Comparison of ENCODE assay signal across 15 cellular contexts in the genomic region with DNA sequence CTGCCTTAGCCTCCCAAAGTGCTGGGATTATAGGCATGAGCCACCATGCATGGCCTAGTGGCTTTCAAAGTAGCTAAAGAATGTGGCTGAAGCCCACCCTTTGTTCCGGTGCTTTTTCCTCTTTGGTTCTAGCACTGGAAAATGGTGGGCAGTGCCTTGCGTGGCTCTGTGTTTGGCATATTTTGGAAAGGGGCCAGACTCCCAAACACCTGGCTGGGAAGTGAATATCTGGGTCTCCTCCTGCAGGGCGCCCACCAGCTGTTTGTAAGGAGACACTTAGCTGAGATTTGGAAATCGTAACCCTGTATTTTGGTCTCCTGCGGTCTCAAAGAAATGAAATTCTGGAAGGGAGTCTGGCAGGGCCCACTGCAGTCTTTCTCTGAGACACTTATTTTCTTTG.
DNase-seq lines count a peak whose midpoint lies in the region; ATAC-seq, FAIRE-seq and TF ChIP-seq lines count a peak whose summit lies in the region.
"Had no signal": no experiment of that assay in that cellular context is flagged by ENCODE, and none has a peak within 500 bp of the region (broad histone marks: within the 10 kb centered on the region; RNA-seq: fewer than 3 reads in every experiment).

No MANE protein-coding gene starts in this region.

- no peaks in the 10 kb centered on the region for H3F3A ChIP-seq in GM23338 (replicated peaks; ENCODE audit: low read depth)

- no peak overlapping the region for H4K91ac ChIP-seq in neuronal stem cell (ENCODE audit: low read depth, low read length, poor library complexity)

- H3K36me3 ChIP-seq in GM23338 (ENCODE audit: insufficient read depth) (no peaks in the 10 kb centered on the region; the same call in 1 of the 2 replicates), HUES48 (ENCODE audit: control insufficient read depth, insufficient read depth, low read length) (no peaks in the 10 kb centered on the region), WERI-Rb-1 (no peaks in the 10 kb centered on the region), mesendoderm (ENCODE audit: control insufficient read depth, insufficient read depth, low read length) (no peaks in the 10 kb centered on the region), neuronal stem cell (replicated peaks in 1 of 2; ENCODE audit: control insufficient read depth in 2 of 2, insufficient read depth in 2 of 2, low read length in 2 of 2) (no peaks in the 10 kb centered on the region), kidney (ENCODE audit: control insufficient read depth in 1 of 2, insufficient read depth in 2 of 2, low read length in 2 of 2) (no peaks in the 10 kb centered on the region)
- H3K36me3 ChIP-seq: BE2C had no signal

- ATAC-seq in GM23338, result peak; percentile 53
- ATAC-seq: A549; CD8-positive, alpha-beta T cell had no signal

- no peak overlapping the region for H4K5ac ChIP-seq in mesendoderm (ENCODE audit: low read length)

- H3K27ac ChIP-seq in GM23338 (ENCODE audit: low read depth) (no peak overlapping the region), HUES48 (ENCODE audit: low read depth, low read length) (peak overlapping the region; percentile 80), WERI-Rb-1 (peak overlapping the region; percentile 45), mesendoderm (ENCODE audit: low read depth, low read length) (no peak overlapping the region), neuronal stem cell (replicated peaks; ENCODE audit: low read length) (no peak overlapping the region), kidney (ENCODE audit: low read depth in 2 of 2, low read length in 2 of 2) (no peak overlapping the region)
- H3K27ac ChIP-seq: A549, C4-2B had no signal

- TF ChIP-seq CTCF in GM23338 (conservative IDR thresholded peaks at IDR 0.05; ENCODE audit: low read depth in 2 of 2), result no peak
- TF ChIP-seq CTCF in WERI-Rb-1 (IDR thresholded peaks at IDR 0.05; ENCODE audit: low read depth, low read length), result no peak
- no peak for TF ChIP-seq CTCF in kidney (IDR thresholded peaks at IDR 0.05; ENCODE audit: borderline replicate concordance, extremely low read depth, insufficient read depth)

- H3K4ac ChIP-seq in mesendoderm (ENCODE audit: low read depth, low read length), result no peak overlapping the region
- no peak overlapping the region for H3K4ac ChIP-seq in neuronal stem cell (ENCODE audit: low read length)

- H3K9me2 ChIP-seq in GM23338 (ENCODE audit: insufficient read depth), result peaks cover 8% of the 10 kb centered on the region; the same call in 1 of the 2 replicates

- H3K9me3 ChIP-seq in HUES48 (ENCODE audit: control insufficient read depth, insufficient read depth, low read length), result no peaks in the 10 kb centered on the region
- no peaks in the 10 kb centered on the region for H3K9me3 ChIP-seq in WERI-Rb-1 (ENCODE audit: severe bottlenecking)
- H3K9me3 ChIP-seq in neuronal stem cell (replicated peaks in 1 of 2; ENCODE audit: control insufficient read depth in 2 of 2, insufficient read depth in 1 of 2, low read depth in 1 of 2, low read length in 2 of 2), result no peaks in the 10 kb centered on the region
- H3K9me3 ChIP-seq in kidney (ENCODE audit: control insufficient read depth in 1 of 2, low read length in 2 of 2), result no peaks in the 10 kb centered on the region
- H3K9me3 ChIP-seq: A549, BE2C, Caco-2 had no signal

- H4K8ac ChIP-seq in mesendoderm (ENCODE audit: low read depth, low read length) (no peak overlapping the region), neuronal stem cell (ENCODE audit: low read depth, low read length) (no peak overlapping the region)

- H3K4me2 ChIP-seq in GM23338 (peak overlapping the region; percentile 51; the same call in 1 of the 2 replicates), mesendoderm (ENCODE audit: low read length) (no peak overlapping the region), neuronal stem cell (ENCODE audit: insufficient read depth, low read length, poor library complexity, severe bottlenecking) (no peak overlapping the region)
- H3K4me2 ChIP-seq: A549 had no signal

- peak overlapping the region; percentile 37 for H3K56ac ChIP-seq in mesendoderm (ENCODE audit: low read length)

- H3K14ac ChIP-seq in neuronal stem cell (ENCODE audit: low read length), result no peak overlapping the region

- no peaks in the 10 kb centered on the region for H3K36me3 Mint-ChIP-seq in GM23338 (ENCODE audit: low read depth)
- H3K36me3 Mint-ChIP-seq: CD8-positive, alpha-beta T cell had no signal

- H3K18ac ChIP-seq in mesendoderm (ENCODE audit: low read length) (peak overlapping the region; percentile 83), neuronal stem cell (ENCODE audit: low read length) (no peak overlapping the region)

- H2AK5ac ChIP-seq in mesendoderm (ENCODE audit: low read length), result peak overlapping the region; percentile 59
- H2AK5ac ChIP-seq in neuronal stem cell (ENCODE audit: low read depth, low read length), result no peak overlapping the region

- H4K20me1 ChIP-seq in GM23338 (replicated peaks; ENCODE audit: insufficient read depth), result no peaks in the 10 kb centered on the region; the same call in 1 of the 2 replicates

- H3K79me1 ChIP-seq in mesendoderm (ENCODE audit: low read length) (no peaks in the 10 kb centered on the region), neuronal stem cell (ENCODE audit: low read depth, low read length) (no peaks in the 10 kb centered on the region)

- H3K4me3 Mint-ChIP-seq in GM23338, result no peak overlapping the region
- H3K4me3 Mint-ChIP-seq: CD8-positive, alpha-beta T cell had no signal

- no peak overlapping the region for H2BK5ac ChIP-seq in mesendoderm (ENCODE audit: low read length)
- H2BK5ac ChIP-seq in neuronal stem cell (ENCODE audit: low read length), result no peak overlapping the region

- H3K9ac ChIP-seq in HUES48 (ENCODE audit: low read depth, low read length), result no peak overlapping the region
- H3K9ac ChIP-seq in mesendoderm (ENCODE audit: low read length), result no peak overlapping the region
- H3K9ac ChIP-seq in neuronal stem cell (ENCODE audit: low read depth, low read length, poor library complexity), result no peak overlapping the region
- H3K9ac ChIP-seq in kidney (ENCODE audit: low read length in 2 of 2), result no peak overlapping the region

- H2BK15ac ChIP-seq in mesendoderm (replicated peaks; ENCODE audit: low read depth) (no peak overlapping the region), neuronal stem cell (ENCODE audit: low read length) (no peak overlapping the region)

- no peaks in the 10 kb centered on the region for H3K27me3 ChIP-seq in GM23338 (ENCODE audit: insufficient read depth)
- no peaks in the 10 kb centered on the region for H3K27me3 ChIP-seq in HUES48 (ENCODE audit: control insufficient read depth, insufficient read depth, low read length)
- H3K27me3 ChIP-seq in WERI-Rb-1 (ENCODE audit: insufficient read depth, low read depth, severe bottlenecking), result no peaks in the 10 kb centered on the region
- no peaks in the 10 kb centered on the region for H3K27me3 ChIP-seq in mesendoderm (ENCODE audit: insufficient read depth, low read length, poor library complexity)
- H3K27me3 ChIP-seq in neuronal stem cell (ENCODE audit: control insufficient read depth in 3 of 3, insufficient read depth in 3 of 3, low read depth in 1 of 3, low read length in 3 of 3), result no peaks in the 10 kb centered on the region
- H3K27me3 ChIP-seq: BE2C had no signal

- WGBS in mesendoderm (ENCODE audit: extremely low coverage, insufficient coverage, low lambda C conversion rate), result no CpG with 5 or more reads among the region's 5 CpGs
- WGBS in neuronal stem cell (ENCODE audit: extremely low coverage in 2 of 2, insufficient read length in 2 of 2, insufficient replicate concordance in 1 of 2), 2 donors, result no CpG with 5 or more reads among the region's 5 CpGs

- H2AFZ ChIP-seq in GM23338, result peak overlapping the region; percentile 8; the same call in 1 of the 2 replicates
- no peak overlapping the region for H2AFZ ChIP-seq in neuronal stem cell (ENCODE audit: low read length)

- intact Hi-C loops in kidney (cut with DNase I), result no loop called here

- no peak overlapping the region for H2BK12ac ChIP-seq in neuronal stem cell (ENCODE audit: low read length)

- no peaks in the 10 kb centered on the region for H3K9me3 Mint-ChIP-seq in GM23338
- H3K9me3 Mint-ChIP-seq: CD8-positive, alpha-beta T cell had no signal

- H3K27me3 Mint-ChIP-seq in GM23338 (ENCODE audit: insufficient read depth, low read depth, poor library complexity), result no peaks in the 10 kb centered on the region

- H3K79me2 ChIP-seq in GM23338 (replicated peaks; ENCODE audit: insufficient read depth) (no peaks in the 10 kb centered on the region), mesendoderm (ENCODE audit: control insufficient read depth, insufficient read depth, low read length) (no peaks in the 10 kb centered on the region)

- DNase-seq in GM23338 (ENCODE audit: low spot score) (peak; percentile 12), WERI-Rb-1 (peak; percentile 25), mesendoderm (no peak), T1000 (lab: John Stamatoyannopoulos, UW) (no peak), neuronal stem cell (ENCODE audit: low spot score) (no peak), kidney (no peak)
- DNase-seq: BE2C; Caco-2; CD8-positive, alpha-beta T cell; DMS53; H7; IMR-90 had no signal

- peaks cover 27% of the 10 kb centered on the region for H3K4me1 ChIP-seq in GM23338 (ENCODE audit: insufficient read depth)
- H3K4me1 ChIP-seq in HUES48 (ENCODE audit: control insufficient read depth, insufficient read depth, low read length), result peaks cover 25% of the 10 kb centered on the region
- H3K4me1 ChIP-seq in mesendoderm (ENCODE audit: control insufficient read depth, low read depth, low read length), result peaks cover 11% of the 10 kb centered on the region
- H3K4me1 ChIP-seq in neuronal stem cell (ENCODE audit: control insufficient read depth in 2 of 2, insufficient read depth in 1 of 2, low read depth in 1 of 2, low read length in 2 of 2), result peaks cover 0 to 6% of the 10 kb centered on the region in 2 donors
- no peaks in the 10 kb centered on the region for H3K4me1 ChIP-seq in kidney (ENCODE audit: control insufficient read depth in 1 of 2, insufficient read depth in 1 of 2, low read depth in 1 of 2, low read length in 2 of 2)
- H3K4me1 ChIP-seq: A549, BE2C, Caco-2 had no signal

- H3K27ac Mint-ChIP-seq in GM23338, result no peak overlapping the region
- H3K27ac Mint-ChIP-seq: CD8-positive, alpha-beta T cell had no signal

- H3K4me3 ChIP-seq in GM23338, result no peak overlapping the region
- no peak overlapping the region for H3K4me3 ChIP-seq in HUES48 (ENCODE audit: low read depth, low read length)
- H3K4me3 ChIP-seq in WERI-Rb-1 (ENCODE audit: low read depth, low read length), result no peak overlapping the region
- no peak overlapping the region for H3K4me3 ChIP-seq in mesendoderm (ENCODE audit: low read length)
- no peak overlapping the region for H3K4me3 ChIP-seq in neuronal stem cell (ENCODE audit: low read length in 2 of 2)
- H3K4me3 ChIP-seq in kidney (ENCODE audit: low read length in 2 of 2), result no peak overlapping the region
- H3K4me3 ChIP-seq: A549 had no signal

- H2BK120ac ChIP-seq in mesendoderm (ENCODE audit: low read depth, low read length), result no peak overlapping the region
- no peak overlapping the region for H2BK120ac ChIP-seq in neuronal stem cell (ENCODE audit: low read depth, low read length)

- no peak for FAIRE-seq in kidney (lab: Jason Lieb, UNC)
- FAIRE-seq: A549 had no signal

- H3K4me1 Mint-ChIP-seq in GM23338, result peaks cover 27% of the 10 kb centered on the region

- H3K23ac ChIP-seq in mesendoderm (ENCODE audit: low read length), result no peak overlapping the region
- H3K23ac ChIP-seq in neuronal stem cell (ENCODE audit: low read depth, low read length, poor library complexity), result no peak overlapping the region

TF ChIP-seq in GM23338, 12 proteins besides CTCF, POLR2A, EP300 and RAD21 (continues in another document):
- TF ChIP-seq JUNB (IDR thresholded peaks at IDR 0.05; ENCODE audit: unreplicated experiment), result no peak

Comparison
In these comparisons a context has a peak if more than half of its experiments do, and no peak if none do; other contexts are left out.
1. DNase-seq: peak in GM23338 (single experiment) and WERI-Rb-1 (single experiment); none in mesendoderm (single experiment), T1000 (single experiment), neuronal stem cell (single experiment) and kidney (single experiment).
2. H3K27ac ChIP-seq: peak in HUES48 (single experiment) and WERI-Rb-1 (single experiment); none in GM23338 (single experiment), mesendoderm (single experiment), neuronal stem cell (single experiment) and kidney (0 of 2).